ENCODE assay signal across 1 cellular context in genomic region chr19:51703655-51704515, GRCh38.
A peak's percentile ranks its signal among the peaks of the same experiment; 100 is the strongest.
TF ChIP-seq lines count a peak whose summit lies in the region.

No MANE protein-coding gene starts in this region.

TF ChIP-seq in HEK293, 187 proteins besides CTCF, POLR2A, EP300 and RAD21 (continued from another document and continues in another):
- TF ChIP-seq ZNF398 (tag by site-specific recombination; IDR thresholded peaks at IDR 0.05) (no peak), ZNF777 (tag by site-specific recombination; IDR thresholded peaks at IDR 0.05; ENCODE audit: borderline replicate concordance) (no peak), BCL11B (tag by site-specific recombination; IDR thresholded peaks at IDR 0.05; ENCODE audit: low read depth) (no peak), SP2 (tag by site-specific recombination; IDR thresholded peaks at IDR 0.05) (peak; percentile 62; the same call in 1 of the 2 replicates), ZNF555 (tag by site-specific recombination; conservative IDR thresholded peaks at IDR 0.05) (no peak), ZNF423 (tag by site-specific recombination; IDR thresholded peaks at IDR 0.05) (no peak), RBAK (tag by site-specific recombination; IDR thresholded peaks at IDR 0.05) (no peak), SETDB1 (IDR thresholded peaks at IDR 0.05; ENCODE audit: insufficient read length, low read length) (no peak), ZNF140 (tag by site-specific recombination; IDR thresholded peaks at IDR 0.05) (no peak), GLIS2 (tag by site-specific recombination; IDR thresholded peaks at IDR 0.05) (peak; percentile 71), ZNF501 (tag by site-specific recombination; IDR thresholded peaks at IDR 0.05) (no peak), ZNF394 (tag by site-specific recombination; IDR thresholded peaks at IDR 0.05; ENCODE audit: borderline replicate concordance) (no peak), ZNF513 (tag by site-specific recombination; IDR thresholded peaks at IDR 0.05) (no peak), SCRT1 (tag by site-specific recombination; IDR thresholded peaks at IDR 0.05; ENCODE audit: borderline replicate concordance) (no peak), ZNF138 (tag by site-specific recombination; IDR thresholded peaks at IDR 0.05; ENCODE audit: borderline replicate concordance) (no peak), SP7 (tag by site-specific recombination; IDR thresholded peaks at IDR 0.05) (peak; percentile 58; the same call in 1 of the 2 replicates), ZNF707 (tag by site-specific recombination; IDR thresholded peaks at IDR 0.05) (no peak), ZNF600 (tag by site-specific recombination; IDR thresholded peaks at IDR 0.05) (no peak), ZNF18 (tag by site-specific recombination; IDR thresholded peaks at IDR 0.05) (no peak), AEBP2 (tag by site-specific recombination; IDR thresholded peaks at IDR 0.05; ENCODE audit: borderline replicate concordance) (no peak), ZNF366 (tag by site-specific recombination; conservative IDR thresholded peaks at IDR 0.05) (no peak), ZBTB6 (tag by site-specific recombination; IDR thresholded peaks at IDR 0.05) (no peak; the same call in 1 of the 2 replicates), SP3 (tag by site-specific recombination; IDR thresholded peaks at IDR 0.05) (peak; percentile 81), ZNF521 (tag by site-specific recombination; IDR thresholded peaks at IDR 0.05) (no peak), YY1 (tag by site-specific recombination; IDR thresholded peaks at IDR 0.05) (no peak), ZNF391 (tag by site-specific recombination; IDR thresholded peaks at IDR 0.05; ENCODE audit: borderline replicate concordance, low read depth) (no peak), HOXC10 (CRISPR knock-in tag; IDR thresholded peaks at IDR 0.05) (no peak), ZNF211 (tag by site-specific recombination; IDR thresholded peaks at IDR 0.05; ENCODE audit: low read depth) (no peak), HOXD13 (CRISPR knock-in tag; IDR thresholded peaks at IDR 0.05; ENCODE audit: borderline replicate concordance) (no peak), ZNF677 (tag by site-specific recombination; IDR thresholded peaks at IDR 0.05) (no peak), ZBTB17 (tag by site-specific recombination; IDR thresholded peaks at IDR 0.05) (peak; percentile 94), KLF1 (tag by site-specific recombination; IDR thresholded peaks at IDR 0.05) (peak; percentile 64), ZNF248 (tag by site-specific recombination; IDR thresholded peaks at IDR 0.05) (no peak), ZNF16 (tag by site-specific recombination; IDR thresholded peaks at IDR 0.05; ENCODE audit: low read depth) (no peak), ZSCAN5A (tag by site-specific recombination; IDR thresholded peaks at IDR 0.05) (no peak), ZNF664 (tag by site-specific recombination; IDR thresholded peaks at IDR 0.05) (no peak), KLF10 (tag by site-specific recombination; IDR thresholded peaks at IDR 0.05) (0 out of 2 replicates have a peak, but pooled peaks have one; percentile 46), ZBTB26 (tag by site-specific recombination; optimal IDR thresholded peaks at IDR 0.05) (peak; percentile 98), PRDM4 (tag by site-specific recombination; IDR thresholded peaks at IDR 0.05) (peak; percentile 80), ZBTB11 (tag by site-specific recombination; conservative IDR thresholded peaks at IDR 0.05; ENCODE audit: low read depth) (0 out of 2 replicates have a peak, but pooled peaks have one; percentile 21), EGR2 (tag by site-specific recombination; IDR thresholded peaks at IDR 0.05; ENCODE audit: low read depth) (0 out of 2 replicates have a peak, but pooled peaks have one; percentile 57), HOXA7 (CRISPR knock-in tag; IDR thresholded peaks at IDR 0.05; ENCODE audit: borderline replicate concordance) (no peak), ZNF692 (tag by site-specific recombination; IDR thresholded peaks at IDR 0.05) (no peak), ZEB2 (tag by site-specific recombination; IDR thresholded peaks at IDR 0.05) (peak; percentile 30), KLF8 (tag by site-specific recombination; IDR thresholded peaks at IDR 0.05) (peak; percentile 76; the same call in 1 of the 2 replicates), ZNF580 (tag by site-specific recombination; IDR thresholded peaks at IDR 0.05) (no peak), ZNF549 (tag by site-specific recombination; IDR thresholded peaks at IDR 0.05) (no peak), ZFP37 (tag by site-specific recombination; IDR thresholded peaks at IDR 0.05) (peak; percentile 44; the same call in 1 of the 2 replicates)
